ENCODE assay signal across 18 cellular contexts in the genomic region with DNA sequence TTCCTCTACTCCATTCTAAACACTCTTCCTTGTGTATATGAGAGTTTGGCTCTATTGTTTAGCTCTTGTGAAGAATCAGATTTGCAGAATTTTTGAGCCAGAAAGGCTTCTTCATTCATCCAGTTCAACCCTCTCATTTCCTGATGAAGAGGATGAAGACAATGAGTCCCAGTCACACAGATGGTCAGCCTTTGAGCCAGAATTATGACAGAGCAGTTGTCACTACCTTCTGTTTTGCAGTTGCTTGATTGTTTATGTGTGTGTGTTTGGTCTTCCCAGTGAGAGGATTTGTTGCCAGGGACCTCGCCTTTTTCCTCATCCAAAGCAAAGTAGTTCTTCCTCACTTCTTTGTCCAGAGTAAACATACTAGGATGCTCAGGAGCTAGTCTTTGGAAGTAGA.
"Had no signal": no experiment of that assay in that cellular context is flagged by ENCODE, and none has a peak within 500 bp of the region (broad histone marks: within the 10 kb centered on the region; RNA-seq: fewer than 3 reads in every experiment).

No MANE protein-coding gene starts in this region.

- H3K4me1 ChIP-seq: colonic mucosa had no signal

- H3K9me3 ChIP-seq: adrenal gland, colonic mucosa, mucosa of descending colon, psoas muscle, right lobe of liver, spleen, upper lobe of left lung had no signal

- DNase-seq: activated CD4-positive, alpha-beta T cell treated with anti-CD3 and anti-CD28 coated beads, Interleukin-2, amount 50 U/mL, for 4 hours; activated naive CD4-positive, alpha-beta T cell; activated T-cell treated with anti-CD3 and anti-CD28 coated beads, Interleukin-2, amount 50 U/mL, for 72 hours; adrenal gland; colonic mucosa; erythroblast; head of caudate nucleus; left colon; mucosa of descending colon; occipital lobe; psoas muscle; right lobe of liver; spleen; stimulated activated CD4-positive, alpha-beta T cell treated with anti-CD3 and anti-CD28 coated beads, Interleukin-1b, Interleukin-23, amount 100 ng/mL, for 48 hours; stimulated activated naive B cell treated with anti-CD40 and anti-IgM and Interleukin-4, amounts not matched to agents 10 μg/mL and 1 μg/mL and 100 μg/mL, for 72 hours; T-helper 2 cell; upper lobe of left lung had no signal

- H3K27ac Mint-ChIP-seq: activated T-cell treated with anti-CD3 and anti-CD28 coated beads, Interleukin-2, amount 50 U/mL, for 72 hours; nephron; stimulated activated naive B cell treated with anti-CD40 and anti-IgM and Interleukin-4, amounts not matched to agents 10 μg/mL and 1 μg/mL and 100 μg/mL, for 72 hours had no signal

- H3K36me3 ChIP-seq: adrenal gland, colonic mucosa, right lobe of liver, spleen, upper lobe of left lung had no signal

- H3K9me3 Mint-ChIP-seq: activated T-cell treated with anti-CD3 and anti-CD28 coated beads, Interleukin-2, amount 50 U/mL, for 72 hours; nephron had no signal

- H3K4me3 ChIP-seq: adrenal gland, colonic mucosa, mucosa of descending colon, psoas muscle, right lobe of liver, spleen, upper lobe of left lung had no signal

- H3K27me3 Mint-ChIP-seq: stimulated activated naive B cell treated with anti-CD40 and anti-IgM and Interleukin-4, amounts not matched to agents 10 μg/mL and 1 μg/mL and 100 μg/mL, for 72 hours had no signal

- ATAC-seq: activated T-cell treated with anti-CD3 and anti-CD28 coated beads, Interleukin-2, amount 50 U/mL, for 72 hours; left colon; mucosa of descending colon; psoas muscle; right lobe of liver; stimulated activated naive B cell treated with anti-CD40 and anti-IgM and Interleukin-4, amounts not matched to agents 10 μg/mL and 1 μg/mL and 100 μg/mL, for 72 hours had no signal

- H3K27ac ChIP-seq: adrenal gland, colonic mucosa, psoas muscle, right lobe of liver, spleen had no signal

- H3K27me3 ChIP-seq: adrenal gland, colonic mucosa, right lobe of liver, spleen, upper lobe of left lung had no signal

- H3K4me3 Mint-ChIP-seq: nephron; stimulated activated naive B cell treated with anti-CD40 and anti-IgM and Interleukin-4, amounts not matched to agents 10 μg/mL and 1 μg/mL and 100 μg/mL, for 72 hours had no signal
